In the genomic region with DNA sequence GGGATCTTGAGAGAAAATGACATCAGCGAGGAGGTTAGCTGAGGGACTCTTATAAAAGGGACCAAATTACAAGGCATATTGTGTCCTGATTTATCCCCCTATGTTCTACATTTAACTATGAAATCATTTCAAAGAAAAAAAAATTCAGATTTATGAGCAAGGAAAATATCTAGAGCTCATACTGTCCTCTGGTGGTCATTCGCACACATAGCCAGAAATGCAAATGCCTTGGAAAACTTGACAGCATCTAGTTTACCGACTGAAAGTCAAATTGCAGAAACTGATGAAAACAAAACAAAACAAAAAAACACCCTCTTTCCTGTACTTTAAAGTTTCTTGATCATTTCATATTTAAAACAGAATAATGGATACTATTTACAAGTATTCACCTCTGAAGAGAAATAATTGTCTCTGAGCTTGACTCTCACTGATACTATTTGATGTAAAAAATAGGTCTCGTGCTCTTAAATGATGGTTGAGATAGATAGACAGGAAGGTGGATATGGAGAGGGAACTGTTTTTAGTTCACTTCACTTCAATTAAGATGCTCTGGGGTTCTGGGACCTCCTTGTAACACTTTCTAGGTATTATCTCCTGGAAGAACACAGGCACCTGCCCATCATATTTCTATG, we compare ENCODE assay signal across 8 cellular contexts.
DNase-seq lines count a peak whose midpoint lies in the region; ATAC-seq and TF ChIP-seq lines count a peak whose summit lies in the region.

No MANE protein-coding gene starts in this region.

- 26 to 31% (median 28%) methylated on average over 4 of the region's 4 CpGs for WGBS in adrenal gland, 4 donors

- POLR2A ChIA-PET in Caco-2 (lab: Charles Lee) = no interaction called here

- H3K9me3 ChIP-seq in Caco-2 (no peaks in the 10 kb centered on the region), adrenal gland (replicated peaks in 1 of 3) (no peaks in the 10 kb centered on the region), lower lobe of right lung (no peaks in the 10 kb centered on the region)

- TF ChIP-seq POLR2A in adrenal gland (IDR thresholded peaks at IDR 0.05) = no peak

- H3K4me3 ChIP-seq in Caco-2 (ENCODE audit: low read depth, low read length) (no peak overlapping the region), LNCaP clone FGC (ENCODE audit: low read depth, low read length) (no peak overlapping the region), adrenal gland (no peak overlapping the region), lower lobe of right lung (no peak overlapping the region)

- H3K27me3 ChIP-seq in Caco-2 (replicated peaks; ENCODE audit: control insufficient read depth, insufficient read depth, low read length) (no peaks in the 10 kb centered on the region), adrenal gland (peaks cover 5% of the 10 kb centered on the region), lower lobe of right lung (ENCODE audit: low read depth) (no peaks in the 10 kb centered on the region)

- CTCF ChIA-PET in Caco-2 (lab: Charles Lee) = interaction anchor here (0.8 to 2.9 kb wide), 4 partner anchors 252 to 349 kb away, joined by 4 to 25 read pairs (median 12); partner anchors contain the start of gene PCP4

- H3K9me3 Mint-ChIP-seq in Caco-2 (ENCODE audit: unreplicated experiment) = no peaks in the 10 kb centered on the region
- H3K9me3 Mint-ChIP-seq in immature natural killer cell = peaks cover 0 to 6% (median 0%) of the 10 kb centered on the region in 6 donors

- H3K36me3 Mint-ChIP-seq in Caco-2 (ENCODE audit: insufficient read depth, unreplicated experiment) = no peaks in the 10 kb centered on the region
- H3K36me3 Mint-ChIP-seq in immature natural killer cell = no peaks in the 10 kb centered on the region

- no peak overlapping the region for H3K27ac ChIP-seq in adrenal gland
- H3K27ac ChIP-seq in lower lobe of right lung = no peak overlapping the region

- BruUV-seq in Caco-2 (replicated peaks; lab: Mats Ljungman, UMichigan) = no TSS peak

- H3K36me3 ChIP-seq in Caco-2 (ENCODE audit: control insufficient read depth, insufficient read depth, low read length) = no peaks in the 10 kb centered on the region
- H3K36me3 ChIP-seq in adrenal gland (replicated peaks in 1 of 2) = no peaks in the 10 kb centered on the region
- no peaks in the 10 kb centered on the region for H3K36me3 ChIP-seq in lower lobe of right lung

- ATAC-seq in lower lobe of right lung = peak; percentile 37 to 42
- ATAC-seq in GM19455 (IDR thresholded peaks at IDR 0.05; ENCODE audit: unreplicated experiment) = no peak
- ATAC-seq in HG03135 (IDR thresholded peaks at IDR 0.05; ENCODE audit: unreplicated experiment) = no peak
- no peak for ATAC-seq in left cardiac atrium

- intact Hi-C loops in Caco-2 (cut with micrococcal nuclease; ENCODE audit: unreplicated experiment) (loop anchor here (1.0 kb wide), 2 partner anchors 254 to 333 kb away; partner anchors contain the start of gene PCP4), adrenal gland (cut with DNase I) (loop anchor here (5.0 to 10.0 kb wide), 4 partner anchors 254 to 336 kb away; partner anchors contain the start of gene PCP4 (in 2 of the 2)), lower lobe of right lung (cut with DNase I) (loop anchor here (10.0 kb wide), 1 partner anchor 326 kb away; no protein-coding TSS in a partner anchor), left cardiac atrium (cut with DNase I) (loop anchor here (5.0 to 10.0 kb wide), 4 partner anchors 69 to 604 kb away; partner anchors contain the start of gene PCP4 (in 1 of the 2))

- TF ChIP-seq CTCF in Caco-2 (IDR thresholded peaks at IDR 0.05; ENCODE audit: insufficient read depth in 1 of 2, low read depth in 1 of 2, low read length in 1 of 2, severe bottlenecking in 1 of 2, unreplicated experiment in 1 of 2) (peak; percentile 86 to 91), LNCaP clone FGC (IDR thresholded peaks at IDR 0.05; ENCODE audit: control insufficient read depth, extremely low read depth, insufficient read depth) (peak; percentile 87), adrenal gland (IDR thresholded peaks at IDR 0.05) (peak; percentile 91 to 98 (median 94)), lower lobe of right lung (IDR thresholded peaks at IDR 0.05) (peak; percentile 74)

- H3K4me3 Mint-ChIP-seq in Caco-2 (ENCODE audit: unreplicated experiment) (no peak overlapping the region), immature natural killer cell (no peak overlapping the region)

- H3K4me1 ChIP-seq in Caco-2 (no peaks in the 10 kb centered on the region), adrenal gland (replicated peaks in 1 of 2) (no peaks in the 10 kb centered on the region), lower lobe of right lung (no peaks in the 10 kb centered on the region)

- no peaks in the 10 kb centered on the region for H3K4me1 Mint-ChIP-seq in Caco-2 (ENCODE audit: low read depth, unreplicated experiment)
- H3K4me1 Mint-ChIP-seq in immature natural killer cell = no peaks in the 10 kb centered on the region

- no peak overlapping the region for H3K27ac Mint-ChIP-seq in Caco-2 (ENCODE audit: unreplicated experiment)
- H3K27ac Mint-ChIP-seq in immature natural killer cell = no peak overlapping the region

- DNase-seq in Caco-2 (peak in 1 of 2 experiments; percentile 14), LNCaP clone FGC (ENCODE audit: low read depth) (no peak), adrenal gland (peak in 3 of 7 donors; percentile 21 to 37 (median 26)), lower lobe of right lung (no peak), immature natural killer cell (no peak), left cardiac atrium (no peak)

- H3K27me3 Mint-ChIP-seq in Caco-2 (ENCODE audit: insufficient read depth, unreplicated experiment) (peaks cover 14% of the 10 kb centered on the region), immature natural killer cell (ENCODE audit: low read depth in 3 of 3) (no peaks in the 10 kb centered on the region)

Comparison
In these comparisons a context has a peak if more than half of its experiments do, and no peak if none do; other contexts are left out.
1. ATAC-seq: peak in lower lobe of right lung (2 of 2); none in GM19455 (single experiment), HG03135 (single experiment) and left cardiac atrium (0 of 2).
2. Peak in every context shown above with its lines, with median percentiles within 50 percentile points of each other: CTCF ChIP-seq.